ENCODE assay signal across 1 cellular context in genomic region chr19:5963855-5964254, GRCh38.
TF ChIP-seq lines count a peak whose summit lies in the region.

No MANE protein-coding gene starts in this region.

TF ChIP-seq in H1, 55 proteins besides CTCF, POLR2A, EP300 and RAD21:
- TF ChIP-seq ATF3 (IDR thresholded peaks at IDR 0.05; ENCODE audit: insufficient read depth, low read depth, low read length) (no peak), ASH2L (IDR thresholded peaks at IDR 0.05; ENCODE audit: low read length) (no peak), GABPA (IDR thresholded peaks at IDR 0.05; ENCODE audit: borderline replicate concordance, insufficient read depth, low read length) (no peak), CHD7 (IDR thresholded peaks at IDR 0.05; ENCODE audit: insufficient replicate concordance, low read length) (no peak), TEAD4 (IDR thresholded peaks at IDR 0.05; ENCODE audit: low read depth, low read length) (no peak), POU5F1 (IDR thresholded peaks at IDR 0.05; ENCODE audit: low read depth, low read length) (no peak), SIRT6 (IDR thresholded peaks at IDR 0.05; ENCODE audit: low read length) (no peak), EZH2 (IDR thresholded peaks at IDR 0.05; ENCODE audit: low read depth, low read length, severe bottlenecking) (no peak), KDM1A (IDR thresholded peaks at IDR 0.05; ENCODE audit: borderline replicate concordance, low read length) (no peak), MAFK (IDR thresholded peaks at IDR 0.05; ENCODE audit: low read depth, low read length) (no peak), CREB1 (IDR thresholded peaks at IDR 0.05) (no peak), SP2 (IDR thresholded peaks at IDR 0.05; ENCODE audit: low read length) (no peak), RNF2 (IDR thresholded peaks at IDR 0.05; ENCODE audit: borderline replicate concordance, low read depth, low read length, missing control alignments, poor library complexity, severe bottlenecking) (no peak), SUZ12 (IDR thresholded peaks at IDR 0.05; ENCODE audit: low read length) (no peak), BACH1 (IDR thresholded peaks at IDR 0.05; ENCODE audit: low read length) (no peak), BRCA1 (IDR thresholded peaks at IDR 0.05; ENCODE audit: low read depth, low read length) (no peak), ATF2 (IDR thresholded peaks at IDR 0.05; ENCODE audit: low read length) (no peak), RBBP5 (IDR thresholded peaks at IDR 0.05; ENCODE audit: borderline replicate concordance, low read depth, low read length) (no peak), TAF1 (IDR thresholded peaks at IDR 0.05; ENCODE audit: low read depth, low read length) (no peak)
